ENCODE assay signal across 18 cellular contexts in the genomic region with DNA sequence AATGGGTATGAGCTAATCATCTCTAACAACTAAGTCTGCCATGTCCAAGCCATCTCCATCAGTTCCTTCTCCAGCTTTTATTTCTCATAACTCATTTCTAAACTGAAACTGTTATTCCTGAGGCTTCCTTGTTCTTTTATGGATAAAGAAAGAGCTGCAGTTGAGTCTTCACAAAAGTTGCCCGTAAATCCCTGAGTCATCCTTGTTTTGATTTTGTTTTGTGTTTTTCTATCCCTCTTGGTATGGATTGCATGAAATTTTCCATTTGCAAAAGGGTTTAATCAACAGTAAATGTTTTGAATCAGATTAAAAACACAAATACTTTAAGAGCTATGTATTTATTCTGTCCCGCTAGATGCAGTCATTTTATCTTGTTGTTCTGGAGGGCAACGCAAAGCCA.
"Had no signal": no experiment of that assay in that cellular context is flagged by ENCODE, and none has a peak within 500 bp of the region (broad histone marks: within the 10 kb centered on the region; RNA-seq: fewer than 3 reads in every experiment).

No MANE protein-coding gene starts in this region.

- DNase-seq: KBM-7, MM.1S, NCI-H1048, NCI-H1105, NCI-H1417, NCI-H1436 treated with DMSO at 0.1 percent for 48 hours, NCI-H1694, NCI-H187 treated with DMSO at 0.1 percent for 48 hours, NCI-H2029 treated with DMSO at 0.1 percent for 48 hours, NCI-H2227 treated with DMSO at 0.1 percent for 48 hours, NCI-H524, NCI-H526 treated with DMSO at 0.1 percent for 48 hours, NCI-H748 treated with DMSO at 0.1 percent for 48 hours, Right ventricle myocardium superior, RPMI8226, SK-N-SH, SW 1271 had no signal

- H3K4me2 ChIP-seq: SK-N-SH had no signal

- H3K9me3 ChIP-seq: SK-N-SH had no signal

- H3K9ac ChIP-seq: SK-N-SH had no signal

- FAIRE-seq: RCC 7860 had no signal
